In the genomic region with DNA sequence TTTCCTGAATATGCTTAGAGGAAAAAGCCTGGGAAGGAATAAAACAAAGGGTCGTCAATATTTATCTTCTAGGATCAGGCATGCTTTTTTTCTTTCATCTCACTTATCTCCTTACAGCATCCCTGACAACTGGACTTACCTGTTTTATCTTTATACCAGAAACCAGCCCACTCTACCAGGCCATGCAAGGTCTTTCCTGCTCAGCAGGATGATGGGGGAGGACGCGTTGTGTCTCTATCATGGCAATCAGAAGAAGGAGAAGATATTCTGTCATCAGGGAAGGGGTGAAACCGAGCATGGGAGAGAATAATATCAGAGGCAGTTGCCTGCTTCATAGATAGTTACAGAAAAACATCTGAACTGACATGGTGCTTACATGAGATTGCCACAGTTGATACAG, we compare ENCODE assay signal across 29 cellular contexts.
"Had no signal": no experiment of that assay in that cellular context is flagged by ENCODE, and none has a peak within 500 bp of the region (broad histone marks: within the 10 kb centered on the region; RNA-seq: fewer than 3 reads in every experiment).

No MANE protein-coding gene starts in this region.

- H3K79me2 ChIP-seq: parathyroid adenoma had no signal

- H3K4me2 ChIP-seq: neural progenitor cell had no signal

- H3K27me3 Mint-ChIP-seq: progenitor cell of endocrine pancreas; stimulated activated naive CD8-positive, alpha-beta T cell treated with anti-CD3 and anti-CD28 coated beads, Interleukin-15, amount 100 ng/mL, for 72 hours had no signal

- H3K4me1 ChIP-seq: neural progenitor cell, parathyroid adenoma, psoas muscle, right lobe of liver, sigmoid colon, suprapubic skin, testis, tibial artery, transverse colon, upper lobe of left lung, vagina had no signal

- H3K27ac Mint-ChIP-seq: naive thymus-derived CD4-positive, alpha-beta T cell; natural killer cell; nephron; neural progenitor cell; progenitor cell of endocrine pancreas; stimulated activated effector memory CD8-positive, alpha-beta T cell treated with anti-CD3 and anti-CD28 coated beads, Interleukin-12 subunit alpha, Interleukin-12 subunit beta, amount 100 ng/mL, for 72 hours; stimulated activated naive CD8-positive, alpha-beta T cell treated with anti-CD3 and anti-CD28 coated beads, Interleukin-15, amount 100 ng/mL, for 72 hours had no signal

- H3K36me3 ChIP-seq: neural progenitor cell, ovary, right lobe of liver, sigmoid colon, suprapubic skin, tibial artery, transverse colon, upper lobe of left lung, vagina had no signal

- DNase-seq: naive thymus-derived CD4-positive, alpha-beta T cell; natural killer cell; occipital lobe; ovary; posterior cingulate gyrus; psoas muscle; right cardiac atrium; right lobe of liver; sigmoid colon; small intestine; stimulated activated CD4-positive, alpha-beta T cell treated with anti-CD3 and anti-CD28 coated beads, Interleukin-15, amount 100 ng/mL, for 24 hours; stimulated activated CD4-positive, alpha-beta T cell treated with anti-CD3 and anti-CD28 coated beads, Interleukin-2, amount 100 ng/mL, for 24 hours; stimulated activated CD4-positive, alpha-beta T cell treated with anti-CD3 and anti-CD28 coated beads, Interleukin-2, amount 100 ng/mL, for 48 hours; stimulated activated CD4-positive, alpha-beta T cell treated with anti-CD3 and anti-CD28 coated beads, Interleukin-4, amount 100 ng/mL, for 24 hours; stimulated activated naive CD4-positive, alpha-beta T cell; stimulated activated naive CD8-positive, alpha-beta T cell treated with anti-CD3 and anti-CD28 coated beads, Interleukin-15, amount 100 ng/mL, for 72 hours; stimulated activated naive CD8-positive, alpha-beta T cell treated with anti-CD3 and anti-CD28 coated beads, Interleukin-15, Interleukin-2, amounts not matched to agents 100 U/mL and 50 U/mL, for 24 hours; substantia nigra; testis; tibial artery; transverse colon; upper lobe of left lung had no signal

- H3K27ac ChIP-seq: neural progenitor cell, ovary, parathyroid adenoma, psoas muscle, right lobe of liver, sigmoid colon, suprapubic skin, testis, tibial artery, transverse colon, upper lobe of left lung, vagina had no signal

- H3K36me3 Mint-ChIP-seq: natural killer cell; neural progenitor cell; stimulated activated effector memory CD8-positive, alpha-beta T cell treated with anti-CD3 and anti-CD28 coated beads, Interleukin-12 subunit alpha, Interleukin-12 subunit beta, amount 100 ng/mL, for 72 hours had no signal

- ATAC-seq: naive thymus-derived CD4-positive, alpha-beta T cell; natural killer cell; psoas muscle; right cardiac atrium; right lobe of liver; stimulated activated effector memory CD8-positive, alpha-beta T cell treated with anti-CD3 and anti-CD28 coated beads, Interleukin-12 subunit alpha, Interleukin-12 subunit beta, amount 100 ng/mL, for 72 hours; stimulated activated naive CD8-positive, alpha-beta T cell treated with anti-CD3 and anti-CD28 coated beads, Interleukin-15, amount 100 ng/mL, for 72 hours; stimulated activated naive CD8-positive, alpha-beta T cell treated with anti-CD3 and anti-CD28 coated beads, Interleukin-15, Interleukin-2, amounts not matched to agents 100 U/mL and 50 U/mL, for 24 hours had no signal

- H3K4me3 ChIP-seq: neural progenitor cell, ovary, psoas muscle, right lobe of liver, sigmoid colon, suprapubic skin, testis, tibial artery, transverse colon, upper lobe of left lung, vagina had no signal

- H3K9ac ChIP-seq: neural progenitor cell, parathyroid adenoma had no signal

- H2AFZ ChIP-seq: neural progenitor cell, parathyroid adenoma had no signal

- H3K27me3 ChIP-seq: neural progenitor cell, ovary, right lobe of liver, sigmoid colon, suprapubic skin, testis, tibial artery, transverse colon, upper lobe of left lung, vagina had no signal

- H3K4me3 Mint-ChIP-seq: naive thymus-derived CD4-positive, alpha-beta T cell; natural killer cell; nephron; neural progenitor cell; stimulated activated effector memory CD8-positive, alpha-beta T cell treated with anti-CD3 and anti-CD28 coated beads, Interleukin-12 subunit alpha, Interleukin-12 subunit beta, amount 100 ng/mL, for 72 hours; stimulated activated naive CD8-positive, alpha-beta T cell treated with anti-CD3 and anti-CD28 coated beads, Interleukin-15, amount 100 ng/mL, for 72 hours had no signal

- H3K9me3 ChIP-seq: ovary, psoas muscle, right lobe of liver, sigmoid colon, testis, tibial artery, transverse colon, upper lobe of left lung, vagina had no signal

- H3K4me1 Mint-ChIP-seq: naive thymus-derived CD4-positive, alpha-beta T cell; natural killer cell; nephron; neural progenitor cell; stimulated activated effector memory CD8-positive, alpha-beta T cell treated with anti-CD3 and anti-CD28 coated beads, Interleukin-12 subunit alpha, Interleukin-12 subunit beta, amount 100 ng/mL, for 72 hours; stimulated activated naive CD8-positive, alpha-beta T cell treated with anti-CD3 and anti-CD28 coated beads, Interleukin-15, amount 100 ng/mL, for 72 hours had no signal
